In the genomic region with DNA sequence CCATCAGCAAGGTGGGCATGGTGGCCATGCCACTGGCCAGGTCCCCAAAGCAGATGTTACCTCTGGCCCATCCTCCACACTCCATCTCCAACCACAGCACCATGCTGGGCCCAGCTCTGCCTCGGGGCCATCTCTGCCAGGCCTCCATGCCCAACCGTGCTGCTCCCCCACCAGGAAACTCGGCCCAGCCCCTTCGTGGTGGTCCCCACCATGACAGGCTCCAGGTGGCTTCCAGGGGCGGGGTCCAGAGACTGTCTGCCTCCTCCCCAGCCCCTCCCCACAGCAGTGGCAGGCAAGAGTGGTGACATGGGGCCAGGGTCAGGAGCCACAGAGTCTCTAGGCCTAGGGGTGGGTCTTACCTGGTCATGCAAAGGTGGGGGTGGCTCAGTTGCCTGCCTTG, we compare ENCODE assay signal across 32 cellular contexts. TPM values are rescaled to one million over a fixed set of nuclear protein-coding genes. Genes with fewer than 3 reads are reported as not detected.
"Had no signal": no experiment of that assay in that cellular context is flagged by ENCODE, and none has a peak within 500 bp of the region (broad histone marks: within the 10 kb centered on the region; RNA-seq: fewer than 3 reads in every experiment).

No MANE protein-coding gene starts in this region.

- H3K36me3 ChIP-seq: esophagus squamous epithelium, gastroesophageal sphincter had no signal

- H3K4me1 ChIP-seq: body of pancreas, esophagus squamous epithelium, gastroesophageal sphincter had no signal

- H3K4me1 Mint-ChIP-seq: activated CD4-positive, alpha-beta T cell treated with anti-CD3 and anti-CD28 coated beads for 36 hours; activated CD4-positive, alpha-beta T cell treated with anti-CD3 and anti-CD28 coated beads, Interleukin-2, amount 10 ng/mL, durations not matched to agents 24 days and 14 days; activated T-helper 17 cell treated with anti-CD3 and anti-CD28 coated beads, Interleukin-2, amount 50 U/mL, for 72 hours had no signal

- H3K4me3 ChIP-seq: body of pancreas, esophagus squamous epithelium, gastroesophageal sphincter had no signal

- H3K27ac ChIP-seq: body of pancreas, esophagus squamous epithelium, gastroesophageal sphincter had no signal

- H3K4me3 Mint-ChIP-seq: activated CD4-positive, alpha-beta memory T cell treated with anti-CD3 and anti-CD28 coated beads for 36 hours; activated CD4-positive, alpha-beta T cell treated with anti-CD3 and anti-CD28 coated beads for 36 hours; activated CD4-positive, alpha-beta T cell treated with anti-CD3 and anti-CD28 coated beads, Interleukin-2, amount 10 ng/mL, durations not matched to agents 24 days and 14 days; activated CD8-positive, alpha-beta T cell treated with anti-CD3 and anti-CD28 coated beads, Interleukin-2, amount 10 ng/mL, durations not matched to agents 7 days and 5 days; activated naive CD8-positive, alpha-beta T cell; activated T-cell treated with anti-CD3 and anti-CD28 coated beads, Interleukin-2, amount 50 U/mL, for 4 hours; activated T-helper 17 cell treated with anti-CD3 and anti-CD28 coated beads, Interleukin-2, amount 50 U/mL, for 72 hours; effector memory CD8-positive, alpha-beta T cell had no signal

- H3K27me3 ChIP-seq: body of pancreas, esophagus squamous epithelium had no signal

- H3K27ac Mint-ChIP-seq: activated CD4-positive, alpha-beta memory T cell treated with anti-CD3 and anti-CD28 coated beads for 36 hours; activated CD4-positive, alpha-beta T cell treated with anti-CD3 and anti-CD28 coated beads for 36 hours; activated CD4-positive, alpha-beta T cell treated with anti-CD3 and anti-CD28 coated beads, Interleukin-2, amount 10 ng/mL, durations not matched to agents 24 days and 14 days; activated CD8-positive, alpha-beta T cell treated with anti-CD3 and anti-CD28 coated beads, Interleukin-2, amount 10 ng/mL, durations not matched to agents 7 days and 5 days; activated naive CD8-positive, alpha-beta T cell; activated T-helper 17 cell treated with anti-CD3 and anti-CD28 coated beads, Interleukin-2, amount 50 U/mL, for 72 hours; effector memory CD8-positive, alpha-beta T cell had no signal

- DNase-seq: activated CD4-positive, alpha-beta memory T cell treated with anti-CD3 and anti-CD28 coated beads for 36 hours; activated CD4-positive, alpha-beta T cell treated with anti-CD3 and anti-CD28 coated beads for 36 hours; activated CD4-positive, alpha-beta T cell treated with anti-CD3 and anti-CD28 coated beads, Interleukin-2, amount 10 ng/mL, durations not matched to agents 24 days and 14 days; activated CD4-positive, CD25-positive, alpha-beta regulatory T cell; activated CD4-positive, CD25-positive, alpha-beta regulatory T cell treated with anti-CD3 and anti-CD28 coated beads, Interleukin-2, amount 50 U/mL, for 72 hours; activated CD8-positive, alpha-beta T cell treated with anti-CD3 and anti-CD28 coated beads, Interleukin-2, amount 10 ng/mL, durations not matched to agents 7 days and 5 days; activated effector memory CD4-positive, alpha-beta T cell treated with Interleukin-2 at 50 U/mL for 16 hours; activated gamma-delta T cell treated with Interleukin-2 at 50 U/mL for 16 hours; activated naive CD4-positive, alpha-beta T cell treated with anti-CD3 and anti-CD28 coated beads, Interleukin-2, amount 50 U/mL, for 16 hours; activated naive CD4-positive, alpha-beta T cell treated with Interleukin-2 at 50 U/mL for 16 hours; activated T-cell treated with anti-CD3 and anti-CD28 coated beads, Interleukin-2, amount 50 U/mL, for 4 hours; amniotic stem cell; anterior cingulate cortex; body of pancreas; caudate nucleus; cortex of kidney; dermis blood vessel endothelial cell; effector CD4-positive, alpha-beta T cell; effector memory CD8-positive, alpha-beta T cell; erythroblast; esophagus squamous epithelium; foreskin melanocyte; T-helper 2 cell had no signal

- H3K9me3 Mint-ChIP-seq: activated CD4-positive, alpha-beta memory T cell treated with anti-CD3 and anti-CD28 coated beads for 36 hours; activated CD4-positive, alpha-beta T cell treated with anti-CD3 and anti-CD28 coated beads, Interleukin-2, amount 10 ng/mL, durations not matched to agents 24 days and 14 days; activated T-cell treated with anti-CD3 and anti-CD28 coated beads, Interleukin-2, amount 50 U/mL, for 4 hours; activated T-helper 17 cell treated with anti-CD3 and anti-CD28 coated beads, Interleukin-2, amount 50 U/mL, for 72 hours; effector memory CD8-positive, alpha-beta T cell had no signal

- H3K36me3 Mint-ChIP-seq: activated CD4-positive, alpha-beta memory T cell treated with anti-CD3 and anti-CD28 coated beads for 36 hours; activated naive CD8-positive, alpha-beta T cell had no signal

- H3K9me3 ChIP-seq: body of pancreas, esophagus squamous epithelium, gastroesophageal sphincter had no signal

- ATAC-seq: activated CD4-positive, alpha-beta T cell treated with anti-CD3 and anti-CD28 coated beads for 36 hours; activated CD8-positive, alpha-beta T cell treated with anti-CD3 and anti-CD28 coated beads, Interleukin-2, amount 10 ng/mL, durations not matched to agents 7 days and 5 days; activated T-cell treated with anti-CD3 and anti-CD28 coated beads, Interleukin-2, amount 50 U/mL, for 4 hours; activated T-helper 17 cell treated with anti-CD3 and anti-CD28 coated beads, Interleukin-2, amount 50 U/mL, for 72 hours; body of pancreas; effector memory CD8-positive, alpha-beta T cell; gastroesophageal sphincter had no signal

RNA-seq across cellular contexts. Expression of a gene that starts 27.3 kb away (rescaled TPM):
- total RNA-seq: activated CD4-positive, alpha-beta memory T cell treated with anti-CD3 and anti-CD28 coated beads for 36 hours; activated CD4-positive, alpha-beta T cell treated with anti-CD3 and anti-CD28 coated beads for 36 hours; activated CD4-positive, alpha-beta T cell treated with anti-CD3 and anti-CD28 coated beads, Interleukin-2, amount 10 ng/mL, durations not matched to agents 24 days and 14 days; activated CD8-positive, alpha-beta memory T cell treated with anti-CD3 and anti-CD28 coated beads for 36 hours; activated CD8-positive, alpha-beta T cell treated with anti-CD3 and anti-CD28 coated beads, Interleukin-2, amount 10 ng/mL, durations not matched to agents 7 days and 5 days; activated T-cell treated with anti-CD3 and anti-CD28 coated beads, Interleukin-2, amount 50 U/mL, for 4 hours; activated T-helper 17 cell treated with anti-CD3 and anti-CD28 coated beads, Interleukin-2, amount 50 U/mL, for 72 hours; body of pancreas; chondrocyte; dermis blood vessel endothelial cell; esophagus squamous epithelium; fibroblast of lung; fibroblast of villous mesenchyme; gastroesophageal sphincter; glomerular endothelial cell; T-helper 1 cell treated with Interleukin-12 subunit alpha and Interleukin-12 subunit beta and Interleukin-4 antibody, amounts not matched to agents 30 ng/mL and 1 ng/mL, for 36 hours had no signal

RNA-seq across cellular contexts. Expression of a gene that starts 30.5 kb away (rescaled TPM):
- total RNA-seq: activated CD4-positive, alpha-beta memory T cell treated with anti-CD3 and anti-CD28 coated beads for 36 hours; activated CD4-positive, alpha-beta T cell treated with anti-CD3 and anti-CD28 coated beads for 36 hours; activated CD4-positive, alpha-beta T cell treated with anti-CD3 and anti-CD28 coated beads, Interleukin-2, amount 10 ng/mL, durations not matched to agents 24 days and 14 days; activated CD8-positive, alpha-beta memory T cell treated with anti-CD3 and anti-CD28 coated beads for 36 hours; activated CD8-positive, alpha-beta T cell treated with anti-CD3 and anti-CD28 coated beads, Interleukin-2, amount 10 ng/mL, durations not matched to agents 7 days and 5 days; activated T-cell treated with anti-CD3 and anti-CD28 coated beads, Interleukin-2, amount 50 U/mL, for 4 hours; activated T-helper 17 cell treated with anti-CD3 and anti-CD28 coated beads, Interleukin-2, amount 50 U/mL, for 72 hours; body of pancreas; chondrocyte; dermis blood vessel endothelial cell; esophagus squamous epithelium; fibroblast of lung; fibroblast of villous mesenchyme; gastroesophageal sphincter; glomerular endothelial cell; T-helper 1 cell treated with Interleukin-12 subunit alpha and Interleukin-12 subunit beta and Interleukin-4 antibody, amounts not matched to agents 30 ng/mL and 1 ng/mL, for 36 hours had no signal

RNA-seq across cellular contexts. Expression of a gene that starts 45.8 kb away (rescaled TPM):
- total RNA-seq: activated CD4-positive, alpha-beta memory T cell treated with anti-CD3 and anti-CD28 coated beads for 36 hours; activated CD4-positive, alpha-beta T cell treated with anti-CD3 and anti-CD28 coated beads for 36 hours; activated CD4-positive, alpha-beta T cell treated with anti-CD3 and anti-CD28 coated beads, Interleukin-2, amount 10 ng/mL, durations not matched to agents 24 days and 14 days; activated CD8-positive, alpha-beta memory T cell treated with anti-CD3 and anti-CD28 coated beads for 36 hours; activated CD8-positive, alpha-beta T cell treated with anti-CD3 and anti-CD28 coated beads, Interleukin-2, amount 10 ng/mL, durations not matched to agents 7 days and 5 days; activated T-cell treated with anti-CD3 and anti-CD28 coated beads, Interleukin-2, amount 50 U/mL, for 4 hours; activated T-helper 17 cell treated with anti-CD3 and anti-CD28 coated beads, Interleukin-2, amount 50 U/mL, for 72 hours; body of pancreas; dermis blood vessel endothelial cell; esophagus squamous epithelium; fibroblast of lung; fibroblast of villous mesenchyme; gastroesophageal sphincter; glomerular endothelial cell; T-helper 1 cell treated with Interleukin-12 subunit alpha and Interleukin-12 subunit beta and Interleukin-4 antibody, amounts not matched to agents 30 ng/mL and 1 ng/mL, for 36 hours had no signal
